1 cellular context compared by ENCODE assay signal in genomic region chr21:39924577-39925308, GRCh38.
TF ChIP-seq lines count a peak whose summit lies in the region.

No MANE protein-coding gene starts in this region.

TF ChIP-seq in H1, 55 proteins besides CTCF, POLR2A, EP300 and RAD21 (continued from another document):
- TF ChIP-seq ATF3 (IDR thresholded peaks at IDR 0.05; ENCODE audit: insufficient read depth, low read depth, low read length) (no peak), CBX8 (IDR thresholded peaks at IDR 0.05; ENCODE audit: borderline replicate concordance, low read depth, low read length) (no peak), KDM4A (IDR thresholded peaks at IDR 0.05; ENCODE audit: low read depth, low read length, severe bottlenecking) (no peak), USF2 (IDR thresholded peaks at IDR 0.05; ENCODE audit: low read length) (no peak), TBP (IDR thresholded peaks at IDR 0.05; ENCODE audit: low read depth, low read length) (no peak), CHD7 (IDR thresholded peaks at IDR 0.05; ENCODE audit: insufficient replicate concordance, low read length) (no peak)
